ENCODE assay signal across 19 cellular contexts in genomic region chr7:131591674-131592328, GRCh38.
"Had no signal": no experiment of that assay in that cellular context is flagged by ENCODE, and none has a peak within 500 bp of the region (broad histone marks: within the 10 kb centered on the region; RNA-seq: fewer than 3 reads in every experiment).

No MANE protein-coding gene starts in this region.

- H3K4me3 ChIP-seq: coronary artery, esophagus muscularis mucosa, lower lobe of right lung, pancreas, spleen, tibial artery, uterus had no signal

- H3K27ac ChIP-seq: coronary artery, esophagus muscularis mucosa, lower lobe of right lung, pancreas, spleen, tibial artery, uterus had no signal

- H3K4me1 Mint-ChIP-seq: activated CD4-positive, alpha-beta T cell treated with anti-CD3 and anti-CD28 coated beads, Interleukin-2, amount 10 ng/mL, durations not matched to agents 7 days and 5 days; activated naive CD8-positive, alpha-beta T cell treated with anti-CD3 and anti-CD28 coated beads for 36 hours; central memory CD8-positive, alpha-beta T cell; mesothelial cell of epicardium had no signal

- H3K27me3 Mint-ChIP-seq: activated CD4-positive, alpha-beta T cell treated with anti-CD3 and anti-CD28 coated beads, Interleukin-2, amount 10 ng/mL, durations not matched to agents 7 days and 5 days; activated naive CD8-positive, alpha-beta T cell treated with anti-CD3 and anti-CD28 coated beads for 36 hours; brain had no signal

- H3K27ac Mint-ChIP-seq: activated CD4-positive, alpha-beta T cell treated with anti-CD3 and anti-CD28 coated beads, Interleukin-2, amount 10 ng/mL, durations not matched to agents 7 days and 5 days; activated naive CD8-positive, alpha-beta T cell treated with anti-CD3 and anti-CD28 coated beads for 36 hours; activated T-cell treated with anti-CD3 and anti-CD28 coated beads, Interleukin-2, amount 50 U/mL, for 72 hours; mesothelial cell of epicardium had no signal

- ATAC-seq: activated T-cell treated with anti-CD3 and anti-CD28 coated beads, Interleukin-2, amount 50 U/mL, for 72 hours; lower lobe of right lung; pancreas; sciatic nerve had no signal

- H3K9me3 Mint-ChIP-seq: activated CD4-positive, alpha-beta T cell treated with anti-CD3 and anti-CD28 coated beads, Interleukin-2, amount 10 ng/mL, durations not matched to agents 7 days and 5 days; activated naive CD8-positive, alpha-beta T cell treated with anti-CD3 and anti-CD28 coated beads for 36 hours; activated T-cell treated with anti-CD3 and anti-CD28 coated beads, Interleukin-2, amount 50 U/mL, for 72 hours; central memory CD8-positive, alpha-beta T cell; mesothelial cell of epicardium; neural crest cell had no signal

- H3K9me3 ChIP-seq: esophagus muscularis mucosa, lower lobe of right lung, pancreas, spleen, tibial artery, uterus had no signal

- H3K27me3 ChIP-seq: esophagus muscularis mucosa, pancreas, uterus had no signal

- H3K36me3 Mint-ChIP-seq: activated naive CD8-positive, alpha-beta T cell treated with anti-CD3 and anti-CD28 coated beads for 36 hours; brain; mesothelial cell of epicardium had no signal

- H3K36me3 ChIP-seq: esophagus muscularis mucosa, lower lobe of right lung, pancreas, spleen, tibial artery, uterus had no signal

- DNase-seq: activated CD4-positive, alpha-beta T cell treated with anti-CD3 and anti-CD28 coated beads, Interleukin-2, amount 10 ng/mL, durations not matched to agents 7 days and 5 days; activated CD8-positive, alpha-beta memory T cell treated with anti-CD3 and anti-CD28 coated beads, Interleukin-2, amount 50 U/mL, for 48 hours; activated gamma-delta T cell treated with Interleukin-2 at 50 U/mL for 16 hours; activated naive CD8-positive, alpha-beta T cell treated with anti-CD3 and anti-CD28 coated beads for 36 hours; activated T-cell treated with anti-CD3 and anti-CD28 coated beads, Interleukin-2, amount 50 U/mL, for 72 hours; amygdala; hypothalamus; lower lobe of right lung; pancreas; spleen; tibial artery; uterus had no signal

- FAIRE-seq: pancreas had no signal

- H3K4me1 ChIP-seq: lower lobe of right lung, pancreas, tibial artery, uterus had no signal

- H3K4me3 Mint-ChIP-seq: activated CD4-positive, alpha-beta T cell treated with anti-CD3 and anti-CD28 coated beads, Interleukin-2, amount 10 ng/mL, durations not matched to agents 7 days and 5 days; activated naive CD8-positive, alpha-beta T cell treated with anti-CD3 and anti-CD28 coated beads for 36 hours; activated T-cell treated with anti-CD3 and anti-CD28 coated beads, Interleukin-2, amount 50 U/mL, for 72 hours; brain; central memory CD8-positive, alpha-beta T cell; mesothelial cell of epicardium; neural crest cell had no signal
